Comparison of ENCODE assay signal across 27 cellular contexts in genomic region chr18:40980171-40980570, GRCh38.
"Had no signal": no experiment of that assay in that cellular context is flagged by ENCODE, and none has a peak within 500 bp of the region (broad histone marks: within the 10 kb centered on the region; RNA-seq: fewer than 3 reads in every experiment).

No MANE protein-coding gene starts in this region.

- H3K27me3 Mint-ChIP-seq: activated CD8-positive, alpha-beta T cell treated with anti-CD3 and anti-CD28 coated beads for 36 hours; activated naive CD4-positive, alpha-beta T cell treated with anti-CD3 and anti-CD28 coated beads, Interleukin-2, amount 50 U/mL, for 24 hours; activated naive CD8-positive, alpha-beta T cell treated with anti-CD3 and anti-CD28 coated beads for 36 hours; activated T-helper 17 cell treated with anti-CD3 and anti-CD28 coated beads, Interleukin-2, amount 50 U/mL, for 72 hours; central memory CD8-positive, alpha-beta T cell; dendritic cell treated with granulocyte-macrophage colony-stimulating factor and Interleukin-4, amounts not matched to agents 40 ng/mL and 50 ng/mL, for 4 days had no signal

- H3K27ac ChIP-seq: ascending aorta, brain microvascular endothelial cell, coronary artery, dorsolateral prefrontal cortex, VCaP had no signal

- H3K9me3 Mint-ChIP-seq: endodermal cell had no signal

- H3K4me1 Mint-ChIP-seq: activated naive CD4-positive, alpha-beta T cell treated with anti-CD3 and anti-CD28 coated beads, Interleukin-2, amount 50 U/mL, for 24 hours; activated naive CD8-positive, alpha-beta T cell treated with anti-CD3 and anti-CD28 coated beads for 36 hours; activated T-helper 17 cell treated with anti-CD3 and anti-CD28 coated beads, Interleukin-2, amount 50 U/mL, for 72 hours; central memory CD8-positive, alpha-beta T cell had no signal

- H3K4me1 ChIP-seq: ascending aorta had no signal

- H3K27me3 ChIP-seq: ascending aorta, brain microvascular endothelial cell had no signal

- H3K9me3 ChIP-seq: ascending aorta had no signal

- H3K4me3 ChIP-seq: ascending aorta, coronary artery, dorsolateral prefrontal cortex had no signal

- H3K4me3 Mint-ChIP-seq: activated CD8-positive, alpha-beta T cell treated with anti-CD3 and anti-CD28 coated beads for 36 hours; activated naive CD4-positive, alpha-beta T cell treated with anti-CD3 and anti-CD28 coated beads for 36 hours; activated naive CD4-positive, alpha-beta T cell treated with anti-CD3 and anti-CD28 coated beads, Interleukin-2, amount 50 U/mL, for 24 hours; activated naive CD8-positive, alpha-beta T cell treated with anti-CD3 and anti-CD28 coated beads for 36 hours; activated T-cell treated with anti-CD3 and anti-CD28 coated beads, Interleukin-2, amount 50 U/mL, for 4 hours; activated T-helper 17 cell treated with anti-CD3 and anti-CD28 coated beads, Interleukin-2, amount 50 U/mL, for 72 hours; central memory CD8-positive, alpha-beta T cell; dendritic cell treated with granulocyte-macrophage colony-stimulating factor and Interleukin-4, amounts not matched to agents 40 ng/mL and 50 ng/mL, for 4 days; endodermal cell; WTC11 had no signal

- H3K36me3 Mint-ChIP-seq: activated naive CD4-positive, alpha-beta T cell treated with anti-CD3 and anti-CD28 coated beads, Interleukin-2, amount 50 U/mL, for 24 hours; activated naive CD8-positive, alpha-beta T cell treated with anti-CD3 and anti-CD28 coated beads for 36 hours; WTC11 had no signal

- H3K27ac Mint-ChIP-seq: activated CD8-positive, alpha-beta T cell treated with anti-CD3 and anti-CD28 coated beads for 36 hours; activated naive CD4-positive, alpha-beta T cell treated with anti-CD3 and anti-CD28 coated beads for 36 hours; activated naive CD4-positive, alpha-beta T cell treated with anti-CD3 and anti-CD28 coated beads, Interleukin-2, amount 50 U/mL, for 24 hours; activated naive CD8-positive, alpha-beta T cell treated with anti-CD3 and anti-CD28 coated beads for 36 hours; activated T-helper 17 cell treated with anti-CD3 and anti-CD28 coated beads, Interleukin-2, amount 50 U/mL, for 72 hours; dendritic cell treated with granulocyte-macrophage colony-stimulating factor and Interleukin-4, amounts not matched to agents 40 ng/mL and 50 ng/mL, for 4 days; endodermal cell; WTC11 had no signal

- H3K36me3 ChIP-seq: ascending aorta, brain microvascular endothelial cell had no signal

- DNase-seq: activated CD4-positive, alpha-beta T cell treated with anti-CD3 and anti-CD28 coated beads for 1 hour; activated CD4-positive, alpha-beta T cell treated with anti-CD3 and anti-CD28 coated beads for 48 hours; activated CD4-positive, alpha-beta T cell treated with anti-CD3 and anti-CD28 coated beads, Interleukin-2, amount 50 U/mL, for 1 hour; activated CD4-positive, alpha-beta T cell treated with anti-CD3 and anti-CD28 coated beads, Interleukin-2, amount 50 U/mL, for 48 hours; activated CD8-positive, alpha-beta memory T cell treated with anti-CD3 and anti-CD28 coated beads for 24 hours; activated CD8-positive, alpha-beta T cell treated with anti-CD3 and anti-CD28 coated beads for 36 hours; activated effector memory CD4-positive, alpha-beta T cell treated with Interleukin-2 at 50 U/mL for 16 hours; activated naive CD4-positive, alpha-beta T cell treated with anti-CD3 and anti-CD28 coated beads for 36 hours; activated naive CD8-positive, alpha-beta T cell treated with anti-CD3 and anti-CD28 coated beads for 36 hours; activated T-cell treated with anti-CD3 and anti-CD28 coated beads, Interleukin-2, amount 50 U/mL, for 4 hours; brain microvascular endothelial cell; dorsolateral prefrontal cortex; effector memory CD4-positive, alpha-beta T cell; endodermal cell; foreskin fibroblast; head of caudate nucleus; hippocampal formation; T-helper 2 cell had no signal

- ATAC-seq: activated CD8-positive, alpha-beta T cell treated with anti-CD3 and anti-CD28 coated beads for 36 hours; activated T-cell treated with anti-CD3 and anti-CD28 coated beads, Interleukin-2, amount 50 U/mL, for 4 hours; activated T-helper 17 cell treated with anti-CD3 and anti-CD28 coated beads, Interleukin-2, amount 50 U/mL, for 72 hours; esophagus mucosa; WTC11 had no signal
